ENCODE assay signal across 1 cellular context in genomic region chr19:3409346-3410064, GRCh38.
TF ChIP-seq lines count a peak whose summit lies in the region.

No MANE protein-coding gene starts in this region.

TF ChIP-seq in HepG2, 621 proteins besides CTCF, POLR2A, EP300 and RAD21 (continued from another document and continues in another):
- TF ChIP-seq FOXP1 (IDR thresholded peaks at IDR 0.05) = no peak
- peak; percentile 76 for TF ChIP-seq FOXP1 (CRISPR knock-in tag; IDR thresholded peaks at IDR 0.05)
- TF ChIP-seq FOXK2 (IDR thresholded peaks at IDR 0.05) = no peak
- TF ChIP-seq ZNF556 (CRISPR knock-in tag; IDR thresholded peaks at IDR 0.05; ENCODE audit: borderline replicate concordance) = no peak
- TF ChIP-seq GATAD2A (CRISPR knock-in tag; IDR thresholded peaks at IDR 0.05) = peak; percentile 68; the same call in 1 of the 2 replicates
- TF ChIP-seq RFXANK (CRISPR knock-in tag; IDR thresholded peaks at IDR 0.05) = no peak
- TF ChIP-seq TCF7 (IDR thresholded peaks at IDR 0.05; ENCODE audit: low read depth) = no peak
- no peak for TF ChIP-seq PHF21A (CRISPR knock-in tag; IDR thresholded peaks at IDR 0.05)
- no peak for TF ChIP-seq NR2F2 (IDR thresholded peaks at IDR 0.05; ENCODE audit: borderline replicate concordance, low read depth)
- no peak for TF ChIP-seq RNF219 (CRISPR knock-in tag; IDR thresholded peaks at IDR 0.05)
- TF ChIP-seq DNMT3B (CRISPR knock-in tag; conservative IDR thresholded peaks at IDR 0.05) = no peak
- TF ChIP-seq SP1 (IDR thresholded peaks at IDR 0.05) = no peak
- peak; percentile 32; the same call in 1 of the 2 replicates for TF ChIP-seq SP1 (CRISPR knock-in tag; IDR thresholded peaks at IDR 0.05)
- no peak for TF ChIP-seq ZNF546 (CRISPR knock-in tag; conservative IDR thresholded peaks at IDR 0.05)
- no peak for TF ChIP-seq BORCS8-MEF2B (CRISPR knock-in tag; IDR thresholded peaks at IDR 0.05)
- TF ChIP-seq ZBTB7A (CRISPR knock-in tag; IDR thresholded peaks at IDR 0.05) = peak; percentile 41; the same call in 1 of the 2 replicates
- TF ChIP-seq ATM (IDR thresholded peaks at IDR 0.05; ENCODE audit: borderline replicate concordance) = no peak
- peak; percentile 64 for TF ChIP-seq RCOR2 (CRISPR knock-in tag; IDR thresholded peaks at IDR 0.05)
- TF ChIP-seq PCBP2 (optimal IDR thresholded peaks at IDR 0.05; ENCODE audit: low read depth, low read length, poor library complexity, severe bottlenecking) = no peak
- TF ChIP-seq ZNF331 (CRISPR knock-in tag; IDR thresholded peaks at IDR 0.05) = peak; percentile 41; the same call in 1 of the 2 replicates
- no peak for TF ChIP-seq GFI1 (CRISPR knock-in tag; IDR thresholded peaks at IDR 0.05; ENCODE audit: borderline replicate concordance)
- TF ChIP-seq MBD4 (IDR thresholded peaks at IDR 0.05; ENCODE audit: borderline replicate concordance, low read length) = no peak
- peak; percentile 63; the same call in 1 of the 2 replicates for TF ChIP-seq CHD4 (IDR thresholded peaks at IDR 0.05; ENCODE audit: borderline replicate concordance, low read length)
- no peak for TF ChIP-seq ZFP41 (CRISPR knock-in tag; IDR thresholded peaks at IDR 0.05; ENCODE audit: borderline replicate concordance)
- TF ChIP-seq RARG (CRISPR knock-in tag; IDR thresholded peaks at IDR 0.05; ENCODE audit: low read depth) = no peak
- TF ChIP-seq SUZ12 (IDR thresholded peaks at IDR 0.05; ENCODE audit: low read depth, low read length) = no peak
- peak; percentile 49; the same call in 1 of the 2 replicates for TF ChIP-seq MEIS2 (CRISPR knock-in tag; IDR thresholded peaks at IDR 0.05)
- TF ChIP-seq ZNF24 (IDR thresholded peaks at IDR 0.05) = peak; percentile 57; the same call in 1 of the 2 replicates
- TF ChIP-seq ETV5 (CRISPR knock-in tag; IDR thresholded peaks at IDR 0.05; ENCODE audit: borderline replicate concordance) = peak; percentile 71; the same call in 1 of the 2 replicates
- TF ChIP-seq FOXK1 (CRISPR knock-in tag; IDR thresholded peaks at IDR 0.05; ENCODE audit: borderline replicate concordance, low read depth) = peak; percentile 64; the same call in 1 of the 2 replicates
- TF ChIP-seq JUN (CRISPR knock-in tag; IDR thresholded peaks at IDR 0.05) = no peak
- 0 out of 2 replicates have a peak, but pooled peaks have one; percentile 31 for TF ChIP-seq ZNF574 (CRISPR knock-in tag; IDR thresholded peaks at IDR 0.05)
- peak; percentile 72 for TF ChIP-seq KDM1A (CRISPR knock-in tag; IDR thresholded peaks at IDR 0.05)
- TF ChIP-seq NFIC (IDR thresholded peaks at IDR 0.05; ENCODE audit: low read length) = no peak; the same call in 1 of the 2 replicates
- 0 out of 2 replicates have a peak, but pooled peaks have one; percentile 39 for TF ChIP-seq ZNF350 (CRISPR knock-in tag; IDR thresholded peaks at IDR 0.05; ENCODE audit: borderline replicate concordance, low read depth)
- TF ChIP-seq HOMEZ (CRISPR knock-in tag; IDR thresholded peaks at IDR 0.05; ENCODE audit: low read depth) = no peak
- TF ChIP-seq WIZ (CRISPR knock-in tag; IDR thresholded peaks at IDR 0.05) = no peak
- no peak for TF ChIP-seq MED13 (CRISPR knock-in tag; IDR thresholded peaks at IDR 0.05)
- TF ChIP-seq SOX6 (IDR thresholded peaks at IDR 0.05) = no peak
- TF ChIP-seq SOX6 (CRISPR knock-in tag; IDR thresholded peaks at IDR 0.05) = peak; percentile 75
- peak; percentile 41; the same call in 1 of the 2 replicates for TF ChIP-seq MIER2 (CRISPR knock-in tag; IDR thresholded peaks at IDR 0.05)
- TF ChIP-seq HNRNPLL (IDR thresholded peaks at IDR 0.05; ENCODE audit: low read depth, low read length, poor library complexity, severe bottlenecking) = peak; percentile 61
- TF ChIP-seq NR2C2 (CRISPR knock-in tag; IDR thresholded peaks at IDR 0.05; ENCODE audit: borderline replicate concordance) = 0 out of 2 replicates have a peak, but pooled peaks have one; percentile 24
- 0 out of 2 replicates have a peak, but pooled peaks have one; percentile 48 for TF ChIP-seq NR2F6 (IDR thresholded peaks at IDR 0.05)
- TF ChIP-seq NR2F6 (CRISPR knock-in tag; IDR thresholded peaks at IDR 0.05) = peak; percentile 77
- 0 out of 2 replicates have a peak, but pooled peaks have one; percentile 9 for TF ChIP-seq MNT (IDR thresholded peaks at IDR 0.05)
- TF ChIP-seq HIVEP1 (CRISPR knock-in tag; IDR thresholded peaks at IDR 0.05) = 0 out of 2 replicates have a peak, but pooled peaks have one; percentile 15
- TF ChIP-seq BCL6 (CRISPR knock-in tag; IDR thresholded peaks at IDR 0.05) = 0 out of 2 replicates have a peak, but pooled peaks have one; percentile 38
- TF ChIP-seq PRDM4 (CRISPR knock-in tag; IDR thresholded peaks at IDR 0.05; ENCODE audit: borderline replicate concordance) = no peak
- no peak; the same call in 1 of the 2 replicates for TF ChIP-seq ZNF224 (CRISPR knock-in tag; IDR thresholded peaks at IDR 0.05)
- no peak for TF ChIP-seq ZFY (CRISPR knock-in tag; IDR thresholded peaks at IDR 0.05)
- TF ChIP-seq SRSF1 (optimal IDR thresholded peaks at IDR 0.05; ENCODE audit: low read depth, low read length) = no peak
- no peak; the same call in 1 of the 2 replicates for TF ChIP-seq ZNF264 (CRISPR knock-in tag; IDR thresholded peaks at IDR 0.05)
- peak; percentile 61; the same call in 1 of the 2 replicates for TF ChIP-seq ZNF691 (CRISPR knock-in tag; IDR thresholded peaks at IDR 0.05; ENCODE audit: borderline replicate concordance, low read depth)
- TF ChIP-seq MXI1 (IDR thresholded peaks at IDR 0.05; ENCODE audit: borderline replicate concordance, low read depth, low read length) = no peak; the same call in 2 of the 3 replicates
- peak; percentile 93 for TF ChIP-seq TEAD3 (CRISPR knock-in tag; optimal IDR thresholded peaks at IDR 0.05; ENCODE audit: borderline replicate concordance)
- peak; percentile 63 for TF ChIP-seq FOXA3 (CRISPR knock-in tag; IDR thresholded peaks at IDR 0.05)
- no peak for TF ChIP-seq REPIN1 (CRISPR knock-in tag; IDR thresholded peaks at IDR 0.05; ENCODE audit: borderline replicate concordance, low read depth)
- no peak for TF ChIP-seq ZFAT (CRISPR knock-in tag; conservative IDR thresholded peaks at IDR 0.05)
- peak; percentile 45; the same call in 1 of the 2 replicates for TF ChIP-seq YEATS4 (CRISPR knock-in tag; IDR thresholded peaks at IDR 0.05; ENCODE audit: borderline replicate concordance)
- no peak for TF ChIP-seq ZNF615 (CRISPR knock-in tag; IDR thresholded peaks at IDR 0.05; ENCODE audit: borderline replicate concordance)
- no peak for TF ChIP-seq ZNF260 (CRISPR knock-in tag; IDR thresholded peaks at IDR 0.05; ENCODE audit: borderline replicate concordance, low read depth)
- TF ChIP-seq RARA (CRISPR knock-in tag; IDR thresholded peaks at IDR 0.05) = peak; percentile 84
- TF ChIP-seq MXD4 (CRISPR knock-in tag; IDR thresholded peaks at IDR 0.05) = 0 out of 2 replicates have a peak, but pooled peaks have one; percentile 22
- peak; percentile 66 for TF ChIP-seq JARID2 (CRISPR knock-in tag; IDR thresholded peaks at IDR 0.05; ENCODE audit: insufficient replicate concordance)
- TF ChIP-seq ZNF678 (CRISPR knock-in tag; IDR thresholded peaks at IDR 0.05) = no peak
- no peak for TF ChIP-seq TMF1 (CRISPR knock-in tag; IDR thresholded peaks at IDR 0.05; ENCODE audit: low read depth)
- 0 out of 2 replicates have a peak, but pooled peaks have one; percentile 23 for TF ChIP-seq ZNF253 (CRISPR knock-in tag; IDR thresholded peaks at IDR 0.05; ENCODE audit: borderline replicate concordance)
- no peak for TF ChIP-seq PAWR (CRISPR knock-in tag; IDR thresholded peaks at IDR 0.05; ENCODE audit: borderline replicate concordance)
- TF ChIP-seq ASH2L (IDR thresholded peaks at IDR 0.05; ENCODE audit: insufficient read length, low read depth, low read length) = peak; percentile 23
- TF ChIP-seq KLF11 (CRISPR knock-in tag; IDR thresholded peaks at IDR 0.05) = no peak
- no peak for TF ChIP-seq ZNF761 (CRISPR knock-in tag; conservative IDR thresholded peaks at IDR 0.05)
- TF ChIP-seq ZSCAN12 (CRISPR knock-in tag; IDR thresholded peaks at IDR 0.05) = no peak
- no peak for TF ChIP-seq POLR2AphosphoS2 (IDR thresholded peaks at IDR 0.05; ENCODE audit: low read depth, low read length)
- TF ChIP-seq KDM2A (CRISPR knock-in tag; IDR thresholded peaks at IDR 0.05; ENCODE audit: borderline replicate concordance, low read depth) = peak; percentile 60; the same call in 1 of the 2 replicates
- peak; percentile 42; the same call in 1 of the 2 replicates for TF ChIP-seq PHF8 (CRISPR knock-in tag; IDR thresholded peaks at IDR 0.05)
